ENCODE assay signal across 22 cellular contexts in the genomic region with DNA sequence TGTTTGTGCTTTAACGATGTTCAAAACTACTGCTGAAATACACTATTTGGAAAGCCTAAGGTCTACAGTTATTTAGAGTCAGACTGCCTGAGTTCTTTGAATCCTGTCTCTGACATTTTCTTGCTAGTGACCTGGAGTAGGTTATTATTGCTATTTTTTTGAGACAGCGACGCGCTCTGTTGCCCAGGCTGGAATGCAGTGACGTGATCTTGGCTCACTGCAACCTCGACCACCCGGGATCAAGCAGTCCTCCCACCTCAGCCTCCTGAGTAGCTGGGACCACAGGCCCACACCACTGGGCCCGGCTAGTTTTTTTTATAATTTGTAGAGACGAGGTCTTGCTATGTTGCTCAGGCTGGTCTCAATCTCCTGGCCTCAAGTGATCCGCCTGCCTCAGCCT.
DNase-seq lines count a peak whose midpoint lies in the region; FAIRE-seq lines count a peak whose summit lies in the region.
"Had no signal": no experiment of that assay in that cellular context is flagged by ENCODE, and none has a peak within 500 bp of the region (broad histone marks: within the 10 kb centered on the region; RNA-seq: fewer than 3 reads in every experiment).

No MANE protein-coding gene starts in this region.

- in situ Hi-C loops in Caki2 (cut with HindIII; ENCODE audit: low pct_unique_long_range_greater_than_20kb, low sequenced_read_pairs), result no loop called here

- no peak for FAIRE-seq in RCC 7860 (lab: Jason Lieb, UNC)
- FAIRE-seq: A549, GM12891, GM19239 had no signal

- DNase-seq in Caki2 (ENCODE audit: low read depth), result peak; percentile 25
- DNase-seq in RCC 7860 (ENCODE audit: low spot score), result peak; percentile 74
- peak; percentile 85 for DNase-seq in glomerular visceral epithelial cell (ENCODE audit: extremely low spot score)
- DNase-seq in kidney tubule cell (ENCODE audit: low spot score), result peak; percentile 64
- DNase-seq in GF-D8 (lab: John Stamatoyannopoulos, UW), result no peak
- DNase-seq in mesenteric fat pad (ENCODE audit: low spot score), result no peak
- DNase-seq in HCEC 1CT, result no peak
- no peak for DNase-seq in activated CD4-positive, alpha-beta T cell treated with anti-CD3 and anti-CD28 coated beads, Interleukin-2, amount 50 U/mL, for 48 hours
- DNase-seq: AML-193; Caco-2; CD4-positive, alpha-beta T cell; CD8-positive, alpha-beta T cell; DMS 273 treated with DMSO at 0.1 percent for 48 hours; DMS153; DMS53; DMS79; DND-41; EL; GDM1 had no signal

Comparison
In these comparisons a context has a peak if more than half of its experiments do, and no peak if none do; other contexts are left out.
1. DNase-seq: peak in Caki2 (single experiment), RCC 7860 (single experiment), glomerular visceral epithelial cell (single experiment) and kidney tubule cell (single experiment); none in GF-D8 (single experiment), mesenteric fat pad (single experiment), HCEC 1CT (single experiment) and activated CD4-positive, alpha-beta T cell treated with anti-CD3 and anti-CD28 coated beads, Interleukin-2, amount 50 U/mL, for 48 hours (0 of 2).